17 cellular contexts compared by ENCODE assay signal in genomic region chr2:20561703-20562454, GRCh38.
DNase-seq lines count a peak whose midpoint lies in the region; ATAC-seq and TF ChIP-seq lines count a peak whose summit lies in the region.
"Had no signal": no experiment of that assay in that cellular context is flagged by ENCODE, and none has a peak within 500 bp of the region (broad histone marks: within the 10 kb centered on the region; RNA-seq: fewer than 3 reads in every experiment).

No MANE protein-coding gene starts in this region.

- H3K4me3 ChIP-seq in IMR-90 (ENCODE audit: insufficient read depth, low read depth, low read length) (no peak overlapping the region), brain microvascular endothelial cell (ENCODE audit: low read depth, low read length) (no peak overlapping the region), ascending aorta (no peak overlapping the region)
- no peak overlapping the region for H3K4me3 ChIP-seq in CD8-positive, alpha-beta T cell (ENCODE audit: low read depth, low read length)
- H3K4me3 ChIP-seq: HAP-1, tibial artery had no signal

- H2AFZ ChIP-seq in IMR-90 (replicated peaks; ENCODE audit: low read length, poor library complexity), result no peak overlapping the region

- in situ Hi-C loops in IMR-90 (cut with MboI; ENCODE audit: low sequenced_read_pairs) (no loop called here), brain microvascular endothelial cell (cut with HindIII; ENCODE audit: low pct_ligation_motif_present, low sequenced_read_pairs) (no loop called here)

- 0 out of 3 replicates have a peak overlapping the region, but pooled peaks have one; percentile 27 for H2BK15ac ChIP-seq in IMR-90 (ENCODE audit: low read depth, low read length)

- no peak for TF ChIP-seq RAD21 in IMR-90 (IDR thresholded peaks at IDR 0.05; ENCODE audit: low read length)

- no peak overlapping the region; the same call in 1 of the 2 replicates for H2AK5ac ChIP-seq in IMR-90 (ENCODE audit: low read depth, low read length)

- DNase-seq in AG20443 (ENCODE audit: low spot score) (peak; percentile 81), IMR-90 (peak; percentile 81), brain microvascular endothelial cell (peak; percentile 77), iris pigment epithelial cell (ENCODE audit: low read depth) (peak; percentile 82), ascending aorta (ENCODE audit: low spot score in 2 of 2) (no peak), GM19240 (ENCODE audit: insufficient read length, low spot score) (no peak)
- DNase-seq in CD8-positive, alpha-beta T cell, result no peak
- DNase-seq: activated B cell treated with CpG ODN at 0.5 μM for 24 hours; activated T-cell treated with anti-CD3 and anti-CD28 coated beads, Interleukin-2, amount 50 U/mL, for 4 hours; MM.1S; NCI-H446; Right ventricle myocardium superior; tibial artery had no signal

- H2BK20ac ChIP-seq in IMR-90 (ENCODE audit: low read depth, low read length), result peak overlapping the region; percentile 68; the same call in 1 of the 2 replicates

- POLR2A ChIA-PET in IMR-90 (lab: Charles Lee; ENCODE audit: unreplicated experiment), result no interaction called here
- POLR2A ChIA-PET in CD8-positive, alpha-beta T cell (lab: Charles Lee), result no interaction called here

- H3K27ac ChIP-seq in IMR-90 (ENCODE audit: insufficient read depth, low read length), result no peak overlapping the region; the same call in 1 of the 2 replicates
- no peak overlapping the region for H3K27ac ChIP-seq in brain microvascular endothelial cell
- H3K27ac ChIP-seq in ascending aorta, result no peak overlapping the region
- no peak overlapping the region for H3K27ac ChIP-seq in CD8-positive, alpha-beta T cell (ENCODE audit: low read depth, low read length)
- H3K27ac ChIP-seq: tibial artery had no signal

- no peaks in the 10 kb centered on the region for H3K9me3 ChIP-seq in IMR-90 (ENCODE audit: control insufficient read depth, insufficient read depth, low read length)
- no peaks in the 10 kb centered on the region for H3K9me3 ChIP-seq in ascending aorta
- H3K9me3 ChIP-seq in CD8-positive, alpha-beta T cell (ENCODE audit: low read length), result no peaks in the 10 kb centered on the region
- H3K9me3 ChIP-seq: HAP-1, tibial artery had no signal

- no peak overlapping the region for H3K27ac Mint-ChIP-seq in CD8-positive, alpha-beta T cell
- H3K27ac Mint-ChIP-seq: activated B cell treated with CpG ODN at 0.5 μM for 24 hours had no signal

- no peaks in the 10 kb centered on the region for H3K36me3 Mint-ChIP-seq in CD8-positive, alpha-beta T cell
- H3K36me3 Mint-ChIP-seq: CD14-positive monocyte had no signal

- no CpG with 5 or more reads among the region's 7 CpGs for WGBS in IMR-90 (ENCODE audit: extremely low coverage in 2 of 2, insufficient read length in 1 of 2), 2 experiments

- H4K20me1 ChIP-seq in IMR-90 (ENCODE audit: insufficient read depth, low read length), result no peaks in the 10 kb centered on the region; the same call in 1 of the 2 replicates

- H3K23ac ChIP-seq in IMR-90 (ENCODE audit: low read depth, low read length), result no peak overlapping the region

- H3K9ac ChIP-seq in IMR-90 (ENCODE audit: low read depth, low read length), result no peak overlapping the region

- H3K27me3 ChIP-seq in IMR-90 (ENCODE audit: control insufficient read depth, insufficient read depth, low read length), result no peaks in the 10 kb centered on the region
- no peaks in the 10 kb centered on the region for H3K27me3 ChIP-seq in brain microvascular endothelial cell (replicated peaks)
- H3K27me3 ChIP-seq in ascending aorta, result no peaks in the 10 kb centered on the region
- H3K27me3 ChIP-seq in CD8-positive, alpha-beta T cell (ENCODE audit: insufficient read depth, low read length), result no peaks in the 10 kb centered on the region
- H3K27me3 ChIP-seq: tibial artery had no signal

- H2BK120ac ChIP-seq in IMR-90 (ENCODE audit: low read depth, low read length), result peak overlapping the region; percentile 17; the same call in 1 of the 2 replicates

- no peaks in the 10 kb centered on the region for H3K36me3 ChIP-seq in IMR-90 (ENCODE audit: control insufficient read depth, insufficient read depth, low read length)
- no peaks in the 10 kb centered on the region for H3K36me3 ChIP-seq in brain microvascular endothelial cell (replicated peaks)
- H3K36me3 ChIP-seq in ascending aorta, result no peaks in the 10 kb centered on the region
- H3K36me3 ChIP-seq in CD8-positive, alpha-beta T cell (ENCODE audit: insufficient read depth, low read length), result no peaks in the 10 kb centered on the region
- H3K36me3 ChIP-seq: HAP-1, tibial artery had no signal

- H3K4me1 ChIP-seq in IMR-90 (ENCODE audit: control insufficient read depth, insufficient read depth, low read length) (peaks cover 22% of the 10 kb centered on the region), ascending aorta (peaks cover 0 to 2% of the 10 kb centered on the region in 2 donors)
- no peaks in the 10 kb centered on the region for H3K4me1 ChIP-seq in CD8-positive, alpha-beta T cell (ENCODE audit: insufficient read depth, low read length)

- CTCF ChIA-PET in IMR-90 (lab: Yijun Ruan, JAX), result interaction anchor here (0.5 kb wide), 1 partner anchor 45 kb away, joined by 3 read pairs; no protein-coding TSS in a partner anchor
- CTCF ChIA-PET in CD8-positive, alpha-beta T cell (lab: Charles Lee), result no interaction called here

- H3K4me2 ChIP-seq in IMR-90 (ENCODE audit: low read depth, low read length), result peak overlapping the region; percentile 23; the same call in 1 of the 2 replicates

- dilution Hi-C loops in IMR-90 (cut with HindIII; ENCODE audit: low sequenced_read_pairs, unreplicated experiment), result no loop called here

- peak overlapping the region; percentile 49; the same call in 1 of the 2 replicates for H3K18ac ChIP-seq in IMR-90 (ENCODE audit: low read depth, low read length)

- TF ChIP-seq CTCF in IMR-90 (conservative IDR thresholded peaks at IDR 0.05; ENCODE audit: low read depth, low read length) (no peak), brain microvascular endothelial cell (IDR thresholded peaks at IDR 0.05; ENCODE audit: low read depth, low read length, missing control alignments) (no peak), ascending aorta (IDR thresholded peaks at IDR 0.05) (no peak)
- no peak for TF ChIP-seq CTCF in CD8-positive, alpha-beta T cell (IDR thresholded peaks at IDR 0.05)

- no peak overlapping the region for H3K4me3 Mint-ChIP-seq in CD8-positive, alpha-beta T cell
- H3K4me3 Mint-ChIP-seq: activated B cell treated with CpG ODN at 0.5 μM for 24 hours; activated T-cell treated with anti-CD3 and anti-CD28 coated beads, Interleukin-2, amount 50 U/mL, for 4 hours; CD14-positive monocyte; central memory CD8-positive, alpha-beta T cell had no signal

- TF ChIP-seq POLR2A in IMR-90 (IDR thresholded peaks at IDR 0.05; ENCODE audit: low read depth, low read length), result no peak

- H4K91ac ChIP-seq in IMR-90 (ENCODE audit: insufficient read depth, low read depth, low read length), result peak overlapping the region; percentile 15; the same call in 1 of the 2 replicates

- no peaks in the 10 kb centered on the region for H3K4me1 Mint-ChIP-seq in CD8-positive, alpha-beta T cell (ENCODE audit: low read depth)
- H3K4me1 Mint-ChIP-seq: activated B cell treated with CpG ODN at 0.5 μM for 24 hours; CD14-positive monocyte; central memory CD8-positive, alpha-beta T cell had no signal

- no peak overlapping the region; the same call in 1 of the 2 replicates for H4K5ac ChIP-seq in IMR-90 (ENCODE audit: low read depth, low read length)

- H3K9me3 Mint-ChIP-seq in CD8-positive, alpha-beta T cell, result no peaks in the 10 kb centered on the region
- H3K9me3 Mint-ChIP-seq: activated B cell treated with CpG ODN at 0.5 μM for 24 hours; activated T-cell treated with anti-CD3 and anti-CD28 coated beads, Interleukin-2, amount 50 U/mL, for 4 hours; central memory CD8-positive, alpha-beta T cell had no signal

- intact Hi-C loops in IMR-90 (cut with micrococcal nuclease), result no loop called here
- intact Hi-C loops in ascending aorta (cut with DNase I), result loop anchor here (5.0 kb wide), 1 partner anchor 35 kb away; no protein-coding TSS in a partner anchor
- intact Hi-C loops in CD8-positive, alpha-beta T cell (cut with DNase I, micrococcal nuclease), result no loop called here

- H3K4ac ChIP-seq in IMR-90 (ENCODE audit: low read depth, low read length), result peak overlapping the region; percentile 62

- H3K27me3 Mint-ChIP-seq in CD8-positive, alpha-beta T cell (ENCODE audit: low read depth), result peaks cover 11% of the 10 kb centered on the region

- H2AK9ac ChIP-seq in IMR-90 (replicated peaks; ENCODE audit: low read depth, low read length, poor library complexity), result peak overlapping the region; percentile 38

- H3K56ac ChIP-seq in IMR-90 (ENCODE audit: extremely low read depth, insufficient read depth, low read length), result no peak overlapping the region

- peaks cover 17% of the 10 kb centered on the region for H3K9me1 ChIP-seq in IMR-90 (ENCODE audit: insufficient read depth, low read length)

- H3K79me1 ChIP-seq in IMR-90 (ENCODE audit: low read depth in 1 of 2, low read length in 2 of 2), result no peaks in the 10 kb centered on the region

- BruUV-seq in IMR-90 (replicated peaks; lab: Mats Ljungman, UMichigan), result no TSS peak

- 0 out of 4 replicates have a peak overlapping the region, but pooled peaks of 1 of the 2 experiments have one; percentile 14 for H4K8ac ChIP-seq in IMR-90 (ENCODE audit: low read depth in 2 of 2, low read length in 2 of 2)

- no peak overlapping the region for H3K14ac ChIP-seq in IMR-90 (replicated peaks; ENCODE audit: low read depth, low read length)

- ATAC-seq in IMR-90 (ENCODE audit: low read depth) (peak; percentile 79), GM21576 (IDR thresholded peaks at IDR 0.05; ENCODE audit: unreplicated experiment) (no peak)
- no peak for ATAC-seq in CD8-positive, alpha-beta T cell
- ATAC-seq: activated T-cell treated with anti-CD3 and anti-CD28 coated beads, Interleukin-2, amount 50 U/mL, for 4 hours had no signal

- H2BK5ac ChIP-seq in IMR-90 (ENCODE audit: low read depth, low read length, poor library complexity, severe bottlenecking), result peak overlapping the region; percentile 23

TF ChIP-seq in IMR-90, 13 proteins besides CTCF, POLR2A, EP300 and RAD21:
- TF ChIP-seq USF2 (IDR thresholded peaks at IDR 0.05; ENCODE audit: low read depth, low read length), result no peak
- TF ChIP-seq MAZ (IDR thresholded peaks at IDR 0.05; ENCODE audit: borderline replicate concordance, low read depth, low read length), result peak; percentile 57; the same call in 1 of the 2 replicates
- TF ChIP-seq FOS (IDR thresholded peaks at IDR 0.05; ENCODE audit: low read depth, low read length), result peak; percentile 88
- TF ChIP-seq NFE2L2 (IDR thresholded peaks at IDR 0.05; ENCODE audit: low read depth, low read length), result no peak

Comparison
In these comparisons a context has a peak if more than half of its experiments do, and no peak if none do; other contexts are left out.
1. DNase-seq: peak in AG20443 (single experiment), IMR-90 (single experiment), brain microvascular endothelial cell (single experiment) and iris pigment epithelial cell (single experiment); none in ascending aorta (0 of 2), GM19240 (single experiment) and CD8-positive, alpha-beta T cell (0 of 7).